In the genomic region with DNA sequence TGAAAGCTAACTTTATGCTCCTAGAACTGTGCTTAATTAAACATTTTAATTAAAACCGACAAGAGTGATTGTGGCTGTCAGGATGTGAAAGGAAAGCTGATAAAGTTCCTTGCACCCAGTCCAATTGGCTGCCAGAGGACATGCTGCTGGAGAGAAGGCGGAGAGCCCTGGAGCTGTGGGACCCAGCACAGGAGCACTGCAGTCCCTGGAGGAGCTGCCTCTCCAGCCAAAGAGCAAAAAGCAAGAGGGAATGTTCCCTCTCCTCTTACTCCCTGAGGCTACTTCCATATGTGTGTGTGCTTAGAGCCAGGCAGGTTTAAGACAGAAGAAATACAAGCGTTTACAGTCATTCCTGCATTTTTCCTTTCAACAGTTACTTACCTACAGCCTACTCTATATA, we compare ENCODE assay signal across 9 cellular contexts.
"Had no signal": no experiment of that assay in that cellular context is flagged by ENCODE, and none has a peak within 500 bp of the region (broad histone marks: within the 10 kb centered on the region; RNA-seq: fewer than 3 reads in every experiment).

No MANE protein-coding gene starts in this region.

- DNase-seq: GOT3, H7, KBM-7 had no signal

- H3K9ac ChIP-seq: KMS-11 had no signal

- H3K4me1 Mint-ChIP-seq: IgD-negative memory B cell had no signal

- H3K27ac Mint-ChIP-seq: IgD-negative memory B cell had no signal

- H3K4me3 Mint-ChIP-seq: IgD-negative memory B cell had no signal

- H3K4me3 ChIP-seq: HAP-1 had no signal

- H3K27me3 Mint-ChIP-seq: IgD-negative memory B cell had no signal

- H3K4me1 ChIP-seq: HAP-1 had no signal

- H3K36me3 ChIP-seq: HAP-1 had no signal

- ATAC-seq: HCT116, HepG2 had no signal

- H3K27ac ChIP-seq: HL-60, KMS-11 had no signal

- FAIRE-seq: HepG2 had no signal

- H3K36me3 Mint-ChIP-seq: IgD-negative memory B cell had no signal

- H3K4me2 ChIP-seq: KMS-11 had no signal

- H3K9me3 ChIP-seq: HAP-1 had no signal
